In genomic region chr6:43286995-43287716, GRCh38 we compare ENCODE assay signal across 16 cellular contexts. TPM values are rescaled to one million over a fixed set of nuclear protein-coding genes. Genes with fewer than 3 reads are reported as not detected.
A peak's percentile ranks its signal among the peaks of the same experiment; 100 is the strongest.
DNase-seq lines count a peak whose midpoint lies in the region; ATAC-seq and TF ChIP-seq lines count a peak whose summit lies in the region.
"Had no signal": no experiment of that assay in that cellular context is flagged by ENCODE, and none has a peak within 500 bp of the region (broad histone marks: within the 10 kb centered on the region; RNA-seq: fewer than 3 reads in every experiment).

No MANE protein-coding gene starts in this region.

- H3K36me3 ChIP-seq in BE2C, result no peaks in the 10 kb centered on the region
- no peaks in the 10 kb centered on the region for H3K36me3 ChIP-seq in esophagus muscularis mucosa
- H3K36me3 ChIP-seq in naive thymus-derived CD4-positive, alpha-beta T cell (ENCODE audit: control insufficient read depth in 2 of 3, insufficient read depth in 3 of 3, low read length in 3 of 3), result no peaks in the 10 kb centered on the region
- H3K36me3 ChIP-seq in thyroid gland, result no peaks in the 10 kb centered on the region

- POLR2A ChIA-PET in naive thymus-derived CD4-positive, alpha-beta T cell (lab: Charles Lee), result no interaction called here

- ATAC-seq in naive thymus-derived CD4-positive, alpha-beta T cell, result peak; percentile 10
- no peak for ATAC-seq in GM18502 (IDR thresholded peaks at IDR 0.05; ENCODE audit: poor library complexity, unreplicated experiment)
- ATAC-seq: activated naive CD8-positive, alpha-beta T cell treated with anti-CD3 and anti-CD28 coated beads, Interleukin-2, amount 50 U/mL, for 24 hours had no signal

- peaks cover 4 to 44% (median 18%) of the 10 kb centered on the region in 5 donors for H3K27me3 Mint-ChIP-seq in naive thymus-derived CD4-positive, alpha-beta T cell

- no peak for DNase-seq in BE2C
- DNase-seq in NB4 (ENCODE audit: low read depth), result peak; percentile 83
- DNase-seq in esophagus muscularis mucosa (ENCODE audit: extremely low spot score), result no peak
- DNase-seq in naive thymus-derived CD4-positive, alpha-beta T cell, result no peak
- no peak for DNase-seq in Kasumi-1 (lab: John Stamatoyannopoulos, UW)
- DNase-seq in thyroid gland, result no peak
- no peak for DNase-seq in T1000 (lab: John Stamatoyannopoulos, UW)
- DNase-seq: activated CD8-positive, alpha-beta memory T cell treated with anti-CD3 and anti-CD28 coated beads, Interleukin-2, amount 50 U/mL, for 48 hours; activated naive CD8-positive, alpha-beta T cell treated with anti-CD3 and anti-CD28 coated beads, Interleukin-2, amount 50 U/mL, for 24 hours; CD4-positive, CD25-positive, alpha-beta regulatory T cell; stimulated activated CD4-positive, alpha-beta T cell treated with anti-CD3 and anti-CD28 coated beads, Interleukin-4, amount 100 ng/mL, for 4 hours had no signal

- H3K27ac ChIP-seq in esophagus muscularis mucosa (replicated peaks in 1 of 4), result no peak overlapping the region
- H3K27ac ChIP-seq in naive thymus-derived CD4-positive, alpha-beta T cell (ENCODE audit: low read depth, low read length), result no peak overlapping the region
- no peak overlapping the region for H3K27ac ChIP-seq in thyroid gland

- TF ChIP-seq CTCF in BE2C (IDR thresholded peaks at IDR 0.05; ENCODE audit: low read depth, low read length) (peak; percentile 24; the same call in 1 of the 2 replicates), NB4 (IDR thresholded peaks at IDR 0.05; ENCODE audit: low read depth, low read length) (peak; percentile 10), esophagus muscularis mucosa (IDR thresholded peaks at IDR 0.05) (peak; percentile 19 to 38 (median 24)), thyroid gland (IDR thresholded peaks at IDR 0.05) (no peak)

- CTCF ChIA-PET in naive thymus-derived CD4-positive, alpha-beta T cell (lab: Charles Lee), result no interaction called here

- H3K4me1 Mint-ChIP-seq in naive thymus-derived CD4-positive, alpha-beta T cell, result peaks cover 0 to 3% (median 0%) of the 10 kb centered on the region in 7 donors
- H3K4me1 Mint-ChIP-seq: activated naive CD8-positive, alpha-beta T cell treated with anti-CD3 and anti-CD28 coated beads, Interleukin-2, amount 50 U/mL, for 24 hours had no signal

- H3K4me3 Mint-ChIP-seq in naive thymus-derived CD4-positive, alpha-beta T cell, result no peak overlapping the region
- H3K4me3 Mint-ChIP-seq: activated naive CD8-positive, alpha-beta T cell treated with anti-CD3 and anti-CD28 coated beads, Interleukin-2, amount 50 U/mL, for 24 hours; CD4-positive, CD25-positive, alpha-beta regulatory T cell had no signal

- no peaks in the 10 kb centered on the region for H3K9me3 Mint-ChIP-seq in naive thymus-derived CD4-positive, alpha-beta T cell
- H3K9me3 Mint-ChIP-seq: activated naive CD8-positive, alpha-beta T cell treated with anti-CD3 and anti-CD28 coated beads, Interleukin-2, amount 50 U/mL, for 24 hours; CD4-positive, CD25-positive, alpha-beta regulatory T cell had no signal

- H3K4me3 ChIP-seq in BE2C (ENCODE audit: low read depth, low read length) (no peak overlapping the region), NB4 (ENCODE audit: low read depth, low read length) (no peak overlapping the region), esophagus muscularis mucosa (no peak overlapping the region), thyroid gland (replicated peaks in 1 of 3) (no peak overlapping the region)
- H3K4me3 ChIP-seq in naive thymus-derived CD4-positive, alpha-beta T cell (ENCODE audit: low read length), result no peak overlapping the region
- H3K4me3 ChIP-seq: lung had no signal

- TF ChIP-seq EP300 in esophagus muscularis mucosa (IDR thresholded peaks at IDR 0.05), result no peak

- no peaks in the 10 kb centered on the region for H3K4me1 ChIP-seq in BE2C
- peaks cover 0 to 10% (median 9%) of the 10 kb centered on the region in 4 donors for H3K4me1 ChIP-seq in esophagus muscularis mucosa
- H3K4me1 ChIP-seq in naive thymus-derived CD4-positive, alpha-beta T cell (ENCODE audit: control insufficient read depth in 2 of 2, insufficient read depth in 2 of 2, low read length in 2 of 2), result no peaks in the 10 kb centered on the region
- no peaks in the 10 kb centered on the region for H3K4me1 ChIP-seq in thyroid gland

- H3K27me3 ChIP-seq in BE2C, result no peaks in the 10 kb centered on the region
- H3K27me3 ChIP-seq in esophagus muscularis mucosa, result peaks cover 0 to 42% (median 0%) of the 10 kb centered on the region in 4 donors
- H3K27me3 ChIP-seq in naive thymus-derived CD4-positive, alpha-beta T cell (ENCODE audit: control insufficient read depth in 2 of 2, insufficient read depth in 2 of 2, low read length in 2 of 2), result no peaks in the 10 kb centered on the region
- no peaks in the 10 kb centered on the region for H3K27me3 ChIP-seq in thyroid gland

- no peak overlapping the region for H3K27ac Mint-ChIP-seq in naive thymus-derived CD4-positive, alpha-beta T cell
- H3K27ac Mint-ChIP-seq: activated naive CD8-positive, alpha-beta T cell treated with anti-CD3 and anti-CD28 coated beads, Interleukin-2, amount 50 U/mL, for 24 hours; CD4-positive, CD25-positive, alpha-beta regulatory T cell had no signal

- no peaks in the 10 kb centered on the region for H3K9me3 ChIP-seq in BE2C
- no peaks in the 10 kb centered on the region for H3K9me3 ChIP-seq in esophagus muscularis mucosa
- no peaks in the 10 kb centered on the region for H3K9me3 ChIP-seq in naive thymus-derived CD4-positive, alpha-beta T cell (ENCODE audit: control insufficient read depth in 2 of 3, low read length in 3 of 3)
- H3K9me3 ChIP-seq in thyroid gland, result no peaks in the 10 kb centered on the region

- WGBS in esophagus muscularis mucosa, result 51% methylated on average over 6 of the region's 9 CpGs
- 61 to 72% methylated on average over 9 of the region's 9 CpGs for WGBS in thyroid gland, 2 donors

- no peak for TF ChIP-seq POLR2A in NB4 (IDR thresholded peaks at IDR 0.05; ENCODE audit: extremely low read depth, insufficient read length)
- no peak for TF ChIP-seq POLR2A in esophagus muscularis mucosa (IDR thresholded peaks at IDR 0.05; ENCODE audit: low read depth)
- no peak for TF ChIP-seq POLR2A in thyroid gland (IDR thresholded peaks at IDR 0.05)

- intact Hi-C loops in esophagus muscularis mucosa (cut with DNase I), result no loop called here
- intact Hi-C loops in naive thymus-derived CD4-positive, alpha-beta T cell (cut with micrococcal nuclease), result no loop called here
- intact Hi-C loops in thyroid gland (cut with DNase I), result no loop called here

- H3K36me3 Mint-ChIP-seq in naive thymus-derived CD4-positive, alpha-beta T cell, result no peaks in the 10 kb centered on the region
- H3K36me3 Mint-ChIP-seq: CD4-positive, CD25-positive, alpha-beta regulatory T cell had no signal

RNA-seq across cellular contexts. Expression of gene SLC22A7, which starts 10.9 kb away (rescaled TPM):
- not detected for polyA plus RNA-seq in BE2C (2012; ENCODE audit: insufficient read depth, insufficient read length, low read depth)
- total RNA-seq in esophagus muscularis mucosa (not detected), thyroid gland (not detected)
- not detected for total RNA-seq in naive thymus-derived CD4-positive, alpha-beta T cell
- not detected for polyA plus RNA-seq in naive thymus-derived CD4-positive, alpha-beta T cell
- total RNA-seq: CD4-positive, CD25-positive, alpha-beta regulatory T cell; dermis microvascular lymphatic vessel endothelial cell; glomerular endothelial cell; lung; pulmonary artery endothelial cell had no signal
- polyA plus RNA-seq: CD4-positive, CD25-positive, alpha-beta regulatory T cell; lung had no signal

RNA-seq across cellular contexts. Expression of gene CRIP3, which starts 21.5 kb away (rescaled TPM):
- polyA plus RNA-seq in BE2C (2012; ENCODE audit: insufficient read depth, insufficient read length, low read depth), result 2.1 TPM
- total RNA-seq in esophagus muscularis mucosa (not detected), thyroid gland (under 1 TPM in 2 of 4 donors, not detected in 2; 0.45 to 0.93 TPM)
- total RNA-seq in naive thymus-derived CD4-positive, alpha-beta T cell, result 1 to 10 TPM in 4 of 5 experiments, not detected in 1; 2.1 to 7.4 (median 4.8) TPM
- not detected for polyA plus RNA-seq in naive thymus-derived CD4-positive, alpha-beta T cell
- total RNA-seq: dermis microvascular lymphatic vessel endothelial cell, glomerular endothelial cell, pulmonary artery endothelial cell had no signal

RNA-seq across cellular contexts. Expression of gene TTBK1, which starts 43.9 kb away (rescaled TPM):
- 7.8 TPM for polyA plus RNA-seq in BE2C (2012; ENCODE audit: insufficient read depth, insufficient read length, low read depth)
- under 1 TPM; under 0.01 to 0.29 (median 0.03) TPM for total RNA-seq in esophagus muscularis mucosa
- total RNA-seq in naive thymus-derived CD4-positive, alpha-beta T cell, result under 1 TPM in 2 of 5 experiments, not detected in 3; 0.05 to 0.29 TPM
- polyA plus RNA-seq in naive thymus-derived CD4-positive, alpha-beta T cell, result not detected
- total RNA-seq in thyroid gland, result under 1 TPM in 2 of 4 donors, not detected in 2; 0.11 to 0.15 TPM
- total RNA-seq: dermis microvascular lymphatic vessel endothelial cell had no signal
- polyA plus RNA-seq: CD4-positive, CD25-positive, alpha-beta regulatory T cell had no signal

RNA-seq across cellular contexts. Expression of gene DNPH1, which starts 57.9 kb away (rescaled TPM):
- polyA plus RNA-seq in BE2C (2012; ENCODE audit: insufficient read depth, insufficient read length, low read depth), result 159 TPM
- 10 to 100 TPM; 60.5 to 70.2 (median 65.3) TPM for total RNA-seq in esophagus muscularis mucosa
- 10 to 100 TPM; 25.4 to 65.7 (median 33.9) TPM for total RNA-seq in naive thymus-derived CD4-positive, alpha-beta T cell
- 100 to 1,000 TPM; 119 to 141 TPM for polyA plus RNA-seq in naive thymus-derived CD4-positive, alpha-beta T cell
- 100 to 1,000 TPM in 1 of 4 donors, 10 to 100 TPM in 3; 33.1 to 122 (median 84.1) TPM for total RNA-seq in thyroid gland

Comparison
In these comparisons a context has a peak if more than half of its experiments do, and no peak if none do; other contexts are left out.
1. CTCF ChIP-seq: peak in BE2C (single experiment), NB4 (single experiment) and esophagus muscularis mucosa (3 of 3); none in thyroid gland (0 of 6).